ENCODE assay signal across 11 cellular contexts in the genomic region with DNA sequence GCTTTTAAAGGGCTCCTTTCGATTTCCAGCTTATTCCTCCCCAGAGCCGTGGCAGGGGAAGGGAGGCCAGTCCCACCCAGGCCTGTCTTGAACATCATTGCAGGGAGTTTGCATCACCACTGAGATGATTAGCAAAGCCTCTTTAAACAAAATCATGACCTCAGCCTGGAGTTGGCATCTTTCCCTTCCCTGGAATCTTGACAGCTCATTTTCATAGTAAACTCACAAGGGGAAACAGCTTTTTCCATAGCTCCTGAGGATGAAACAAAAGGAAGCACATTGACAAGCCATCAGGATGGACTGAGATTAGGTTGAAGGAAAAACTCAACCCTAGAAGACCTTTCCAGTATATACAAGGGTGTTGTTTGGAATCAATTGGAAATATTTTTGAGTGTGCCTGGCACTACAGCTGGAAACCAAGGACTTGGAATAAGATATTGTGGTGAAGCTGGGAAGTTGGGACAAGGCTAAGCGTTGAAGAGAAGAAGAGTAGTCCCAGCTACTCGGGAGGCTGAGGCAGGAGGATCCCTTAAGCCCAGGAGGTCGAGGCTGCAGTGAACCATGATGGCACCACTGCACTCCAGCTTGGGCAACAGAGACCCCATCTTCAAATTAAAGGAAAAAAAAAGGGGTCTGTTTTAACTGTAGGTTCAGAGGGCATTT. TPM values are rescaled to one million over a fixed set of nuclear protein-coding genes. Genes with fewer than 3 reads are reported as not detected.
DNase-seq lines count a peak whose midpoint lies in the region; ATAC-seq, FAIRE-seq and TF ChIP-seq lines count a peak whose summit lies in the region.
"Had no signal": no experiment of that assay in that cellular context is flagged by ENCODE, and none has a peak within 500 bp of the region (broad histone marks: within the 10 kb centered on the region; RNA-seq: fewer than 3 reads in every experiment).

No MANE protein-coding gene starts in this region.

- intact Hi-C loops in right cardiac atrium (cut with DNase I), result no loop called here

- TF ChIP-seq CTCF in astrocyte (IDR thresholded peaks at IDR 0.05; ENCODE audit: insufficient read depth, low read depth, low read length) (no peak), MM.1S (IDR thresholded peaks at IDR 0.05; ENCODE audit: low read length) (no peak)

- peak; percentile 96 for FAIRE-seq in astrocyte (lab: Jason Lieb, UNC)

- H3K79me2 ChIP-seq in GM23248 (ENCODE audit: insufficient read depth) (peaks cover 18% of the 10 kb centered on the region), astrocyte (ENCODE audit: insufficient read depth, low read length) (peaks cover 16% of the 10 kb centered on the region), MM.1S (ENCODE audit: low read length) (no peaks in the 10 kb centered on the region)

- H3K4me1 ChIP-seq in GM23248 (ENCODE audit: insufficient read depth), result peaks cover 36% of the 10 kb centered on the region
- H3K4me1 ChIP-seq in astrocyte (ENCODE audit: insufficient read depth, low read length), result peaks cover 45% of the 10 kb centered on the region
- H3K4me1 ChIP-seq in right cardiac atrium (ENCODE audit: control insufficient read depth, insufficient read depth, low read length), result peaks cover 3% of the 10 kb centered on the region
- H3K4me1 ChIP-seq in skeletal muscle satellite cell (ENCODE audit: control insufficient read depth, insufficient read depth, low read length), result peaks cover 48% of the 10 kb centered on the region
- peaks cover 7% of the 10 kb centered on the region; the same call in 1 of the 2 replicates for H3K4me1 ChIP-seq in MM.1S (ENCODE audit: low read length)

- H3F3A ChIP-seq in GM23248 (ENCODE audit: insufficient read depth) (peaks cover 50% of the 10 kb centered on the region), MM.1S (ENCODE audit: insufficient read depth, low read length) (no peaks in the 10 kb centered on the region)

- H3K4me3 ChIP-seq in GM23248, result peak overlapping the region; percentile 62
- H3K4me3 ChIP-seq in astrocyte (ENCODE audit: insufficient read depth, low read depth, low read length), result no peak overlapping the region
- no peak overlapping the region for H3K4me3 ChIP-seq in right cardiac atrium (ENCODE audit: low read length)
- peak overlapping the region; percentile 4 for H3K4me3 ChIP-seq in skeletal muscle satellite cell (ENCODE audit: low read length)
- no peak overlapping the region for H3K4me3 ChIP-seq in MM.1S (ENCODE audit: low read length)

- H3K36me3 ChIP-seq in GM23248 (ENCODE audit: low read depth) (no peaks in the 10 kb centered on the region), astrocyte (ENCODE audit: insufficient read depth, low read length) (no peaks in the 10 kb centered on the region), skeletal muscle satellite cell (ENCODE audit: insufficient read depth, low read length) (peaks cover under 1% of the 10 kb centered on the region), MM.1S (replicated peaks; ENCODE audit: insufficient read depth, low read length) (no peaks in the 10 kb centered on the region)

- H3K9me2 ChIP-seq in GM23248 (ENCODE audit: insufficient read depth), result no peaks in the 10 kb centered on the region
- no peaks in the 10 kb centered on the region for H3K9me2 ChIP-seq in MM.1S (replicated peaks; ENCODE audit: insufficient read depth, low read length)

- H3K9ac ChIP-seq in GM23248 (peak overlapping the region; percentile 96), astrocyte (ENCODE audit: low read length) (peak overlapping the region; percentile 68), skeletal muscle satellite cell (ENCODE audit: low read depth, low read length) (peak overlapping the region; percentile 35), MM.1S (ENCODE audit: low read length) (no peak overlapping the region)

- DNase-seq in GM23248 (peak; percentile 98), astrocyte (ENCODE audit: low read depth) (peak; percentile 97), right cardiac atrium (peak; percentile 83 to 89 (median 85)), MM.1S (no peak), AML-193 (lab: John Stamatoyannopoulos, UW) (no peak), NCI-H524 treated with DMSO at 0.1 percent for 48 hours (lab: John Stamatoyannopoulos, UW) (no peak)
- no peak for DNase-seq in activated naive CD4-positive, alpha-beta T cell (lab: John Stamatoyannopoulos, UW)
- DNase-seq: NCI-H1436; stimulated activated CD4-positive, alpha-beta T cell treated with anti-CD3 and anti-CD28 coated beads, Interleukin-4, amount 100 ng/mL, for 4 hours had no signal

- H2AFZ ChIP-seq in GM23248, result 0 out of 2 replicates have a peak overlapping the region, but pooled peaks have one; percentile 52
- H2AFZ ChIP-seq in astrocyte (ENCODE audit: low read depth, low read length), result no peak overlapping the region
- H2AFZ ChIP-seq in MM.1S (ENCODE audit: low read length), result no peak overlapping the region

- H3K27me3 Mint-ChIP-seq in astrocyte (ENCODE audit: low read depth, unreplicated experiment), result no peaks in the 10 kb centered on the region

- peak overlapping the region; percentile 95 for H3K27ac ChIP-seq in GM23248
- H3K27ac ChIP-seq in astrocyte (ENCODE audit: low read depth, low read length), result peak overlapping the region; percentile 82
- H3K27ac ChIP-seq in right cardiac atrium (ENCODE audit: low read length), result peak overlapping the region; percentile 93
- H3K27ac ChIP-seq in MM.1S (ENCODE audit: low read length), result no peak overlapping the region

- no peaks in the 10 kb centered on the region for H3K9me3 Mint-ChIP-seq in astrocyte (ENCODE audit: unreplicated experiment)
- H3K9me3 Mint-ChIP-seq: activated naive CD4-positive, alpha-beta T cell treated with anti-CD3 and anti-CD28 coated beads, Interleukin-2, amount 50 U/mL, for 24 hours had no signal

- H3K4me3 Mint-ChIP-seq in astrocyte (ENCODE audit: unreplicated experiment), result peak overlapping the region; percentile 55
- H3K4me3 Mint-ChIP-seq: activated naive CD4-positive, alpha-beta T cell treated with anti-CD3 and anti-CD28 coated beads, Interleukin-2, amount 50 U/mL, for 24 hours had no signal

- H3K4me2 ChIP-seq in GM23248 (ENCODE audit: unreplicated experiment) (peak overlapping the region; percentile 84), astrocyte (ENCODE audit: low read length) (peak overlapping the region; percentile 70), skeletal muscle satellite cell (ENCODE audit: low read length) (peak overlapping the region; percentile 63), MM.1S (ENCODE audit: low read depth, low read length) (no peak overlapping the region)

- ATAC-seq in right cardiac atrium, result peak; percentile 86 to 91

- peaks cover 4% of the 10 kb centered on the region for H3K36me3 Mint-ChIP-seq in astrocyte (ENCODE audit: low read depth, unreplicated experiment)
- H3K36me3 Mint-ChIP-seq: activated naive CD4-positive, alpha-beta T cell treated with anti-CD3 and anti-CD28 coated beads, Interleukin-2, amount 50 U/mL, for 24 hours had no signal

- peak overlapping the region; percentile 99 for H3K27ac Mint-ChIP-seq in astrocyte (ENCODE audit: unreplicated experiment)
- H3K27ac Mint-ChIP-seq: activated naive CD4-positive, alpha-beta T cell treated with anti-CD3 and anti-CD28 coated beads, Interleukin-2, amount 50 U/mL, for 24 hours had no signal

- H3K27me3 ChIP-seq in GM23248 (replicated peaks; ENCODE audit: insufficient read depth) (no peaks in the 10 kb centered on the region), astrocyte (ENCODE audit: insufficient read depth, low read length) (no peaks in the 10 kb centered on the region), right cardiac atrium (ENCODE audit: control insufficient read depth, insufficient read depth) (no peaks in the 10 kb centered on the region), skeletal muscle satellite cell (ENCODE audit: control insufficient read depth, insufficient read depth, low read length) (no peaks in the 10 kb centered on the region), MM.1S (replicated peaks; ENCODE audit: insufficient read depth, low read length) (no peaks in the 10 kb centered on the region)

- in situ Hi-C loops in GM23248 (cut with MboI), result no loop called here

- WGBS in GM23248 (ENCODE audit: low coverage in 1 of 2, low lambda C conversion rate in 2 of 2, missing lambda C conversion rate in 2 of 2), 2 experiments, result 25 to 29% methylated on average over 5 of the region's 5 CpGs
- WGBS in right cardiac atrium, result 54% methylated on average over 5 of the region's 5 CpGs

- peaks cover 29% of the 10 kb centered on the region for H3K4me1 Mint-ChIP-seq in astrocyte (ENCODE audit: low read depth, unreplicated experiment)

- H3K9me3 ChIP-seq in GM23248 (ENCODE audit: low read depth), result no peaks in the 10 kb centered on the region
- H3K9me3 ChIP-seq in astrocyte (ENCODE audit: insufficient read depth, low read depth, low read length), result no peaks in the 10 kb centered on the region
- no peaks in the 10 kb centered on the region for H3K9me3 ChIP-seq in right cardiac atrium (ENCODE audit: control insufficient read depth, low read length)
- H3K9me3 ChIP-seq in skeletal muscle satellite cell (replicated peaks; ENCODE audit: low read length), result no peaks in the 10 kb centered on the region
- H3K9me3 ChIP-seq in MM.1S (replicated peaks; ENCODE audit: insufficient read depth, low read length), result no peaks in the 10 kb centered on the region

- H4K20me1 ChIP-seq in GM23248 (ENCODE audit: insufficient read depth) (no peaks in the 10 kb centered on the region), astrocyte (ENCODE audit: insufficient read depth, low read length) (peaks cover 11% of the 10 kb centered on the region), MM.1S (ENCODE audit: insufficient read depth, low read length) (no peaks in the 10 kb centered on the region)

RNA-seq across cellular contexts. Expression of gene LARP6, which starts 3.1 kb away (rescaled TPM):
- 110 and 119 TPM in 2 replicates for total RNA-seq in GM23248 (2014; rRNA removed; shearing (Covaris generic))
- polyA plus RNA-seq in GM23248 (2016; fragmentation: Nextera tagmentation; extraction: Ambion mirVana) (95.9 and 104 TPM in 2 replicates), right cardiac atrium (32.3 TPM)
- total RNA-seq in astrocyte (61.5 and 75.2 TPM in 2 replicates), right cardiac atrium (10 to 100 TPM; 34.1 to 44.0 (median 38.8) TPM)
- total RNA-seq in skeletal muscle satellite cell (2012; rRNA removed), result 37.5 and 45.7 TPM in 2 replicates

RNA-seq across cellular contexts. Expression of gene THAP10, which starts 35.2 kb away (rescaled TPM):
- 2.0 and 6.4 TPM in 2 replicates for total RNA-seq in GM23248 (2014; rRNA removed; shearing (Covaris generic))
- polyA plus RNA-seq in GM23248 (2016; fragmentation: Nextera tagmentation; extraction: Ambion mirVana), result 5.9 and 8.0 TPM in 2 replicates
- total RNA-seq in astrocyte, result 1.6 TPM in 2 replicates
- 1 to 10 TPM; 1.8 to 4.9 (median 4.1) TPM for total RNA-seq in right cardiac atrium
- polyA plus RNA-seq in right cardiac atrium, result 3.2 TPM
- 2.0 and 2.4 TPM in 2 replicates for total RNA-seq in skeletal muscle satellite cell (2012; rRNA removed)

RNA-seq across cellular contexts. Expression of gene LRRC49, which starts 35.6 kb away (rescaled TPM):
- total RNA-seq in GM23248 (2014; rRNA removed; shearing (Covaris generic)), result 10.3 and 11.1 TPM in 2 replicates
- polyA plus RNA-seq in GM23248 (2016; fragmentation: Nextera tagmentation; extraction: Ambion mirVana) (7.6 and 8.3 TPM in 2 replicates), right cardiac atrium (44.7 TPM)
- total RNA-seq in astrocyte (4.7 and 6.8 TPM in 2 replicates), right cardiac atrium (10 to 100 TPM; 41.2 to 53.7 (median 49.4) TPM)
- 6.3 and 6.6 TPM in 2 replicates for total RNA-seq in skeletal muscle satellite cell (2012; rRNA removed)

Comparison
In these comparisons a context has a peak if more than half of its experiments do, and no peak if none do; other contexts are left out.
1. DNase-seq: peak in GM23248 (single experiment), astrocyte (single experiment) and right cardiac atrium (3 of 3); none in activated naive CD4-positive, alpha-beta T cell (0 of 4), MM.1S (single experiment), AML-193 (0 of 2) and NCI-H524 treated with DMSO at 0.1 percent for 48 hours (single experiment).
2. H3K4me3 ChIP-seq: peak in GM23248 (single experiment) and skeletal muscle satellite cell (single experiment); none in astrocyte (single experiment), right cardiac atrium (single experiment) and MM.1S (single experiment).